20 cellular contexts compared by ENCODE assay signal in the genomic region with DNA sequence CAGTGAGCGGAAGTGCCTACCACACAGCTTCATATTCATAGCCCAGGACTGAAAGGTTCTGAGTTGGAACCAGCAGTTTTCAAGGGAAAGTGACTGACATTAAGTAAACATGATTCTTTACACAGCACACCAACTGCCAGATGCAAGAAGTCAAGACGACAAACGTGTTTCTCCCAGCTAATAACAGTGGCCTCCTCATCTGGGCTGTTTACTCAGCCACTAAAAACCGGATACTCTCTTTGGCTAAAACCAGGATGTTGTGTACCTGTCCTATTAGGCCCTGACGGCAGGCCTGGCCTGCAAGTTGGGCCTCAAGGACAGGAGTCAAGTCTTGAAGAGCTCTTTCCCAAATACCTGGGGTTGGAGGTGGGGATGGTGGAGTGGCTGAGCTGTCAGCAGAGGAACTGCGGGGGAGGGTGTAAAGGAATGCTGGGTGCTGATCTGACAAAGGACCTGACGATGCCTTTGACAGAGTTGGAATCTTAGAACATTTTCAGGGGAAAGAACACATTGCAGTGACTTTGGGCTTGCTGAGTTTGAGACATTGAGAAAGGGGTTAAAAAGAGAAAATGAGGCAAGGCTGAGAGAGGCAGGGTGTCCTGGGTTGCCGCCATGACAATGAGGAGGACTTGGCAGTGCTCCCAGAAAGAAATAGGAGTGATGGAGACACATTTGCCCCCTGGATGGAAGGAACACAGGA. TPM values are rescaled to one million over a fixed set of nuclear protein-coding genes. Genes with fewer than 3 reads are reported as not detected.
DNase-seq lines count a peak whose midpoint lies in the region; ATAC-seq, FAIRE-seq and TF ChIP-seq lines count a peak whose summit lies in the region.
"Had no signal": no experiment of that assay in that cellular context is flagged by ENCODE, and none has a peak within 500 bp of the region (broad histone marks: within the 10 kb centered on the region; RNA-seq: fewer than 3 reads in every experiment).

No MANE protein-coding gene starts in this region.

- H3K9me3 ChIP-seq in astrocyte (ENCODE audit: insufficient read depth, low read depth, low read length), result no peaks in the 10 kb centered on the region

- DNase-seq in DMS53 (lab: John Stamatoyannopoulos, UW), result peak; percentile 99
- DNase-seq in NCI-H146 treated with DMSO at 0.1 percent for 48 hours (lab: John Stamatoyannopoulos, UW; ENCODE audit: unreplicated experiment), result peak; percentile 34
- DNase-seq in astrocyte (ENCODE audit: low read depth), result no peak
- no peak for DNase-seq in naive B cell
- DNase-seq in retina, result no peak
- no peak for DNase-seq in activated CD8-positive, alpha-beta memory T cell treated with anti-CD3 and anti-CD28 coated beads for 24 hours
- DNase-seq in SIG-M5 (lab: John Stamatoyannopoulos, UW), result no peak
- DNase-seq: activated naive CD4-positive, alpha-beta T cell treated with anti-CD3 and anti-CD28 coated beads for 36 hours; central memory CD4-positive, alpha-beta T cell; glutamatergic neuron; IMR-90; naive thymus-derived CD4-positive, alpha-beta T cell; NCI-H1694; stimulated activated CD4-positive, alpha-beta T cell treated with anti-CD3 and anti-CD28 coated beads, Interleukin-2, amount 100 ng/mL, for 24 hours had no signal

- H2AFZ ChIP-seq in astrocyte (ENCODE audit: low read depth, low read length), result no peak overlapping the region

- H3K27ac Mint-ChIP-seq in astrocyte (ENCODE audit: unreplicated experiment) (no peak overlapping the region), naive B cell (peak overlapping the region; percentile 7 to 84 (median 38))
- H3K27ac Mint-ChIP-seq: activated naive CD4-positive, alpha-beta T cell treated with anti-CD3 and anti-CD28 coated beads for 36 hours; naive thymus-derived CD4-positive, alpha-beta T cell had no signal

- no peak overlapping the region for H3K9ac ChIP-seq in astrocyte (ENCODE audit: low read length)

- no peak overlapping the region for H3K27ac ChIP-seq in astrocyte (ENCODE audit: low read depth, low read length)

- no peaks in the 10 kb centered on the region for H4K20me1 ChIP-seq in astrocyte (ENCODE audit: insufficient read depth, low read length)

- no peaks in the 10 kb centered on the region for H3K27me3 ChIP-seq in astrocyte (ENCODE audit: insufficient read depth, low read length)

- H3K4me1 ChIP-seq in astrocyte (ENCODE audit: insufficient read depth, low read length), result peaks cover 14% of the 10 kb centered on the region

- H3K79me2 ChIP-seq in astrocyte (ENCODE audit: insufficient read depth, low read length), result no peaks in the 10 kb centered on the region

- H3K4me3 Mint-ChIP-seq in astrocyte (ENCODE audit: unreplicated experiment) (peak overlapping the region; percentile 6), naive B cell (no peak overlapping the region)
- H3K4me3 Mint-ChIP-seq: activated naive CD4-positive, alpha-beta T cell treated with anti-CD3 and anti-CD28 coated beads for 36 hours; naive thymus-derived CD4-positive, alpha-beta T cell; type B pancreatic cell had no signal

- H3K4me3 ChIP-seq in astrocyte (ENCODE audit: insufficient read depth, low read depth, low read length), result no peak overlapping the region

- H3K27me3 Mint-ChIP-seq in astrocyte (ENCODE audit: low read depth, unreplicated experiment), result no peaks in the 10 kb centered on the region
- no peaks in the 10 kb centered on the region for H3K27me3 Mint-ChIP-seq in naive B cell
- H3K27me3 Mint-ChIP-seq: type B pancreatic cell had no signal

- no peak overlapping the region for H3K4me2 ChIP-seq in astrocyte (ENCODE audit: low read length)

- H3K36me3 ChIP-seq in astrocyte (ENCODE audit: insufficient read depth, low read length), result no peaks in the 10 kb centered on the region

- no peak for TF ChIP-seq CTCF in astrocyte (IDR thresholded peaks at IDR 0.05; ENCODE audit: insufficient read depth, low read depth, low read length)

- ATAC-seq in naive B cell (ENCODE audit: low read depth in 2 of 2) (no peak), HG03520 (IDR thresholded peaks at IDR 0.05; ENCODE audit: unreplicated experiment) (no peak)
- ATAC-seq: naive thymus-derived CD4-positive, alpha-beta T cell; SK-N-SH treated with all-trans-retinoic acid at 6 μM for 48 hours had no signal

- H3K36me3 Mint-ChIP-seq in astrocyte (ENCODE audit: low read depth, unreplicated experiment) (peaks cover 2% of the 10 kb centered on the region), naive B cell (peaks cover 8 to 11% of the 10 kb centered on the region in 2 donors)
- H3K36me3 Mint-ChIP-seq: naive thymus-derived CD4-positive, alpha-beta T cell; type B pancreatic cell had no signal

- no peak for FAIRE-seq in astrocyte (lab: Jason Lieb, UNC)
- FAIRE-seq: endometrium, G401.6, islet of Langerhans had no signal

- H3K9me3 Mint-ChIP-seq in astrocyte (ENCODE audit: unreplicated experiment) (no peaks in the 10 kb centered on the region), naive B cell (peaks cover 0 to 9% (median 4%) of the 10 kb centered on the region in 7 donors)
- H3K9me3 Mint-ChIP-seq: activated naive CD4-positive, alpha-beta T cell treated with anti-CD3 and anti-CD28 coated beads for 36 hours; naive thymus-derived CD4-positive, alpha-beta T cell; type B pancreatic cell had no signal

- H3K4me1 Mint-ChIP-seq in astrocyte (ENCODE audit: low read depth, unreplicated experiment), result peaks cover 5% of the 10 kb centered on the region
- H3K4me1 Mint-ChIP-seq in naive B cell, result peaks cover 53 to 89% (median 82%) of the 10 kb centered on the region in 3 donors

RNA-seq across cellular contexts. Expression of gene STEAP1B, which starts 57.7 kb away (rescaled TPM):
- total RNA-seq in astrocyte, result 1.1 and 1.3 TPM in 2 replicates
- 10 to 100 TPM in 5 of 6 donors, 1 to 10 TPM in 1; 5.3 to 37.3 (median 30.2) TPM for polyA plus RNA-seq in naive B cell (ENCODE audit: low read depth in 6 of 6)
- polyA plus RNA-seq: naive thymus-derived CD4-positive, alpha-beta T cell had no signal

Comparison
In these comparisons a context has a peak if more than half of its experiments do, and no peak if none do; other contexts are left out.
1. DNase-seq: peak in DMS53 (single experiment) and NCI-H146 treated with DMSO at 0.1 percent for 48 hours (single experiment); none in astrocyte (single experiment), naive B cell (single experiment), retina (single experiment), activated CD8-positive, alpha-beta memory T cell treated with anti-CD3 and anti-CD28 coated beads for 24 hours (single experiment) and SIG-M5 (single experiment).